In the genomic region with DNA sequence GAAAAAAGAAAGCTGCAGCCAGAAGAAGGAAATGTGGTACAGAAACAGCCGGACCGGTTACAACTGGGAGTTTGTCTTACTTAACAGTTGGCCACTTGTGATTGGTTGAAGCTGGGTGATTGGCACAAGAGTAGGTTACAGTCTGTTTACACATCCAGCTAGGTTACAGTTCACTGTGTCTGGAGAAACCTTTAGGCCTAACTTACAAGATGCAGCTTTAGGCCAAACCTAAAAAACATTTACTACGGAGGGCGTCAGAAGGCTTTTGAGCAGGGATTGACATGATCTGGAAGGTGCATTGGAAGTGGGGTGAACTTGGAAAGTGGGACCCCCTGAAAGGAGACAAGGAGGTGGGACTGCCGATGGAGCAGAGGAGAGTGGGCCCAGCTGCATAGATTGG, we compare ENCODE assay signal across 9 cellular contexts.
DNase-seq lines count a peak whose midpoint lies in the region; ATAC-seq and TF ChIP-seq lines count a peak whose summit lies in the region.
"Had no signal": no experiment of that assay in that cellular context is flagged by ENCODE, and none has a peak within 500 bp of the region (broad histone marks: within the 10 kb centered on the region; RNA-seq: fewer than 3 reads in every experiment).

No MANE protein-coding gene starts in this region.

- no peaks in the 10 kb centered on the region for H3K9me2 ChIP-seq in PC-3 (replicated peaks; ENCODE audit: low read length)

- no peak overlapping the region for H2BK12ac ChIP-seq in trophoblast cell (ENCODE audit: low read length)

- no peak overlapping the region for H3K4me3 Mint-ChIP-seq in type B pancreatic cell

- no peak overlapping the region for H2BK120ac ChIP-seq in trophoblast cell (ENCODE audit: insufficient read depth, low read length, poor library complexity)

- no peak for TF ChIP-seq CTCF in PC-3 (conservative IDR thresholded peaks at IDR 0.05; ENCODE audit: low read depth, low read length)
- no peak for TF ChIP-seq CTCF in type B pancreatic cell (conservative IDR thresholded peaks at IDR 0.05)

- no peak overlapping the region for H3K9ac ChIP-seq in PC-3 (ENCODE audit: low read length)
- H3K9ac ChIP-seq in trophoblast cell (ENCODE audit: low read length) = no peak overlapping the region

- H3K27ac Mint-ChIP-seq in type B pancreatic cell = no peak overlapping the region

- POLR2A ChIA-PET in PC-3 (lab: Charles Lee; ENCODE audit: unreplicated experiment) = no interaction called here

- peaks cover 6% of the 10 kb centered on the region for H3K27me3 Mint-ChIP-seq in type B pancreatic cell

- H3K4me3 ChIP-seq in PC-3 (ENCODE audit: low read length) = no peak overlapping the region
- H3K4me3 ChIP-seq in trophoblast cell (ENCODE audit: low read depth, low read length) = no peak overlapping the region

- H3K27me3 ChIP-seq in PC-3 (ENCODE audit: low read length) = no peaks in the 10 kb centered on the region
- H3K27me3 ChIP-seq in trophoblast cell (ENCODE audit: insufficient read depth, low read length) = no peaks in the 10 kb centered on the region

- H3K9me3 Mint-ChIP-seq in type B pancreatic cell = peaks cover 4% of the 10 kb centered on the region

- no peak overlapping the region for H3K27ac ChIP-seq in PC-3 (ENCODE audit: low read length)
- no peak overlapping the region for H3K27ac ChIP-seq in trophoblast cell (ENCODE audit: low read depth, low read length)

- no peaks in the 10 kb centered on the region for H3K79me2 ChIP-seq in PC-3 (ENCODE audit: low read length)
- no peaks in the 10 kb centered on the region for H3K79me2 ChIP-seq in trophoblast cell (ENCODE audit: control insufficient read depth, insufficient read depth, low read length, poor library complexity)

- H3K36me3 Mint-ChIP-seq in type B pancreatic cell = peaks cover 3% of the 10 kb centered on the region

- H3K36me3 ChIP-seq in PC-3 (ENCODE audit: low read depth, low read length) (no peaks in the 10 kb centered on the region), trophoblast cell (ENCODE audit: control insufficient read depth in 1 of 2, insufficient read depth in 2 of 2, low read length in 2 of 2) (no peaks in the 10 kb centered on the region)

- H3K18ac ChIP-seq in trophoblast cell (ENCODE audit: low read length) = no peak overlapping the region

- H4K91ac ChIP-seq in trophoblast cell (ENCODE audit: low read depth, low read length) = no peak overlapping the region

- peaks cover 19% of the 10 kb centered on the region for H3K4me1 Mint-ChIP-seq in type B pancreatic cell (ENCODE audit: unreplicated experiment)

- ATAC-seq in PC-3 = peak; percentile 65
- ATAC-seq in GM21529 (IDR thresholded peaks at IDR 0.05; ENCODE audit: unreplicated experiment) = no peak
- no peak for ATAC-seq in HG02840 (IDR thresholded peaks at IDR 0.05; ENCODE audit: low FRiP score, unreplicated experiment)

- H3F3A ChIP-seq in PC-3 (ENCODE audit: low read length, unreplicated experiment) = no peaks in the 10 kb centered on the region

- H3K14ac ChIP-seq in trophoblast cell (ENCODE audit: low read length) = no peak overlapping the region

- no peaks in the 10 kb centered on the region for H3K79me1 ChIP-seq in trophoblast cell (ENCODE audit: low read length)

- BruUV-seq in PC-3 (replicated peaks; lab: Mats Ljungman, UMichigan) = no TSS peak

- no peak overlapping the region for H3K4ac ChIP-seq in trophoblast cell (ENCODE audit: low read depth, low read length)

- H3K4me2 ChIP-seq in PC-3 (ENCODE audit: low read length) (no peak overlapping the region), trophoblast cell (ENCODE audit: low read length) (no peak overlapping the region)

- no peaks in the 10 kb centered on the region for H3K9me3 ChIP-seq in PC-3 (ENCODE audit: low read length)
- peaks cover 1% of the 10 kb centered on the region for H3K9me3 ChIP-seq in trophoblast cell (ENCODE audit: insufficient read depth, low read depth, low read length)

- H3K4me1 ChIP-seq in PC-3 (ENCODE audit: insufficient read depth, low read length) = peaks cover 12% of the 10 kb centered on the region
- H3K4me1 ChIP-seq in trophoblast cell (ENCODE audit: control insufficient read depth in 1 of 2, insufficient read depth in 2 of 2, low read length in 2 of 2) = no peaks in the 10 kb centered on the region

- CTCF ChIA-PET in PC-3 (lab: Charles Lee) = interaction anchor here (0.8 kb wide), 1 partner anchor 12 kb away, joined by 3 read pairs; no protein-coding TSS in a partner anchor

- no peaks in the 10 kb centered on the region for H4K20me1 ChIP-seq in PC-3 (ENCODE audit: low read length)

- no peak overlapping the region for H2AK5ac ChIP-seq in trophoblast cell (ENCODE audit: low read length)

- intact Hi-C loops in PC-3 (cut with micrococcal nuclease) = no loop called here

- no peak overlapping the region for H2AFZ ChIP-seq in PC-3 (ENCODE audit: low read length)
- H2AFZ ChIP-seq in trophoblast cell (ENCODE audit: insufficient read depth, low read length, poor library complexity) = no peak overlapping the region

- DNase-seq in DMS53 treated with DMSO at 0.1 percent for 48 hours (lab: John Stamatoyannopoulos, UW; ENCODE audit: unreplicated experiment) (peak; percentile 39), PC-3 (peak; percentile 62), fibroblast of peridontal ligament (ENCODE audit: extremely low read depth) (peak; percentile 96), trophoblast cell (peak; percentile 35 to 58), type B pancreatic cell (ENCODE audit: extremely low spot score, unreplicated experiment) (no peak)
- DNase-seq in stimulated activated CD4-positive, alpha-beta T cell treated with anti-CD3 and anti-CD28 coated beads, Interleukin-12 subunit alpha, Interleukin-12 subunit beta, amount 100 ng/mL, for 4 hours = no peak
- DNase-seq: DMS79 treated with DMSO at 0.1 percent for 48 hours had no signal

- no peak overlapping the region for H4K8ac ChIP-seq in trophoblast cell (ENCODE audit: low read depth, low read length)

- H3K23ac ChIP-seq in trophoblast cell (ENCODE audit: low read length) = no peak overlapping the region

- H2BK5ac ChIP-seq in trophoblast cell (ENCODE audit: low read depth, low read length, poor library complexity) = no peak overlapping the region

- WGBS in trophoblast cell (ENCODE audit: extremely low coverage, insufficient coverage, insufficient read length) = no CpG with 5 or more reads among the region's 5 CpGs

- no peak overlapping the region for H4K12ac ChIP-seq in trophoblast cell (ENCODE audit: low read depth, low read length)

Comparison
In these comparisons a context has a peak if more than half of its experiments do, and no peak if none do; other contexts are left out.
1. DNase-seq: peak in DMS53 treated with DMSO at 0.1 percent for 48 hours (single experiment), PC-3 (single experiment), fibroblast of peridontal ligament (single experiment) and trophoblast cell (2 of 2); none in stimulated activated CD4-positive, alpha-beta T cell treated with anti-CD3 and anti-CD28 coated beads, Interleukin-12 subunit alpha, Interleukin-12 subunit beta, amount 100 ng/mL, for 4 hours (single experiment) and type B pancreatic cell (single experiment).